Comparison of ENCODE assay signal across 11 cellular contexts in genomic region chr15:65423977-65424679, GRCh38. TPM values are rescaled to one million over a fixed set of nuclear protein-coding genes. Genes with fewer than 3 reads are reported as not detected.
DNase-seq lines count a peak whose midpoint lies in the region; ATAC-seq, FAIRE-seq and TF ChIP-seq lines count a peak whose summit lies in the region.
"Had no signal": no experiment of that assay in that cellular context is flagged by ENCODE, and none has a peak within 500 bp of the region (broad histone marks: within the 10 kb centered on the region; RNA-seq: fewer than 3 reads in every experiment).

No MANE protein-coding gene starts in this region.

- H3K9me3 Mint-ChIP-seq in IgD-negative memory B cell (no peaks in the 10 kb centered on the region), neural crest cell (no peaks in the 10 kb centered on the region)

- H3K4me3 ChIP-seq in bronchial epithelial cell (ENCODE audit: low read depth, low read length) (no peak overlapping the region), MG63 (no peak overlapping the region)
- H3K4me3 ChIP-seq: colonic mucosa, SJSA1 had no signal

- H3K27me3 Mint-ChIP-seq in IgD-negative memory B cell = peaks cover 48% of the 10 kb centered on the region
- peaks cover 3% of the 10 kb centered on the region for H3K27me3 Mint-ChIP-seq in neural crest cell (ENCODE audit: low read depth)

- peaks cover 2% of the 10 kb centered on the region for H3K36me3 Mint-ChIP-seq in IgD-negative memory B cell
- no peaks in the 10 kb centered on the region for H3K36me3 Mint-ChIP-seq in neural crest cell (ENCODE audit: low read depth)

- TF ChIP-seq CTCF in bronchial epithelial cell (IDR thresholded peaks at IDR 0.05; ENCODE audit: insufficient read depth, low read length, severe bottlenecking) = no peak
- TF ChIP-seq CTCF in neural crest cell (conservative IDR thresholded peaks at IDR 0.05) = no peak

- H3K4me1 Mint-ChIP-seq in IgD-negative memory B cell = peaks cover 0 to 11% (median 8%) of the 10 kb centered on the region in 3 donors
- peaks cover 46% of the 10 kb centered on the region for H3K4me1 Mint-ChIP-seq in neural crest cell

- DNase-seq in NCI-H82 (lab: John Stamatoyannopoulos, UW) (peak; percentile 46), NCI-H82 treated with DMSO at 0.1 percent for 48 hours (lab: John Stamatoyannopoulos, UW; ENCODE audit: unreplicated experiment) (no peak), bronchial epithelial cell (ENCODE audit: low read depth) (peak; percentile 72), neural crest cell (ENCODE audit: low read depth, low spot score) (no peak), MG63 (no peak)
- no peak for DNase-seq in effector CD8-positive, alpha-beta T cell (lab: John Stamatoyannopoulos, UW)
- DNase-seq: colonic mucosa, occipital lobe had no signal

- ATAC-seq in GM21381 (IDR thresholded peaks at IDR 0.05; ENCODE audit: unreplicated experiment) = no peak

- H3K27me3 ChIP-seq in bronchial epithelial cell (ENCODE audit: control insufficient read depth, insufficient read depth, low read length) (peaks cover 20% of the 10 kb centered on the region), MG63 (no peaks in the 10 kb centered on the region; the same call in 1 of the 2 replicates)

- H3K36me3 ChIP-seq in bronchial epithelial cell (ENCODE audit: control insufficient read depth, insufficient read depth, low read length) (no peaks in the 10 kb centered on the region), MG63 (no peaks in the 10 kb centered on the region)
- H3K36me3 ChIP-seq: colonic mucosa, SJSA1 had no signal

- H3K4me3 Mint-ChIP-seq in IgD-negative memory B cell = peak overlapping the region in 3 of 4 donors; percentile 1 to 54 (median 47)
- peak overlapping the region; percentile 95 for H3K4me3 Mint-ChIP-seq in neural crest cell

- H3K27ac Mint-ChIP-seq in IgD-negative memory B cell (no peak overlapping the region), neural crest cell (ENCODE audit: unreplicated experiment) (no peak overlapping the region)

- FAIRE-seq in bronchial epithelial cell (lab: Jason Lieb, UNC) = peak; percentile 95

- no peaks in the 10 kb centered on the region for H3K9me3 ChIP-seq in MG63
- H3K9me3 ChIP-seq: colonic mucosa, SJSA1 had no signal

RNA-seq across cellular contexts. Expression of gene IGDCC4, which starts 1.4 kb away (rescaled TPM):
- not detected for polyA plus RNA-seq in IgD-negative memory B cell
- total RNA-seq in bronchial epithelial cell (under 0.01 TPM in 2 replicates), neural crest cell (19.8 and 19.9 TPM in 2 replicates)
- total RNA-seq in MG63 (2014; rRNA removed; shearing (Covaris generic); ENCODE audit: low replicate concordance) = 1.1 and 3.0 TPM in 2 replicates

RNA-seq across cellular contexts. Expression of gene IGDCC3, which starts 46.3 kb away (rescaled TPM):
- not detected for polyA plus RNA-seq in IgD-negative memory B cell
- total RNA-seq in bronchial epithelial cell (not detected in 2 replicates), neural crest cell (298 and 300 TPM in 2 replicates)
- total RNA-seq in MG63 (2014; rRNA removed; shearing (Covaris generic); ENCODE audit: low replicate concordance) = not detected in 2 replicates
- total RNA-seq: SJSA1 had no signal

Comparison
In these comparisons a context has a peak if more than half of its experiments do, and no peak if none do; other contexts are left out.
1. DNase-seq: peak in NCI-H82 (single experiment) and bronchial epithelial cell (single experiment); none in NCI-H82 treated with DMSO at 0.1 percent for 48 hours (single experiment), neural crest cell (single experiment), MG63 (single experiment) and effector CD8-positive, alpha-beta T cell (single experiment).
2. RNA of gene IGDCC3, which starts 46.3 kb away (total RNA-seq): 298 to 300 TPM in neural crest cell; not detected in bronchial epithelial cell and not detected in MG63; every median in the first group is over 100 times any median in the second.